ENCODE assay signal across 9 cellular contexts in the genomic region with DNA sequence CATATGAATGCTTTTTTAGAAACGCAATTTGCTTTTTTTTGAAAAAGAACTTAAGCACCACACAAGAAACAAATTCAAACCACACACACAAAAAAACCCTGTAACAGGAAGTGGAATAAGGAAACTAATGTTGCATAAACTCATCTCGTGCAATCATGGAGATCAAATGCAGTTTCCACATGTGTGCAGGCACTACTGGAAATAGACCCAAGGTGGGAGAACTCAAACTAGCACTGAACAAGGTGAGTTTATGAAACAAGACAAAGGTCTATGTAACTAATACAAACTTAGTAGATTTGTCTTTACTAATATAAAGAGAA. TPM values are rescaled to one million over a fixed set of nuclear protein-coding genes. Genes with fewer than 3 reads are reported as not detected.
DNase-seq lines count a peak whose midpoint lies in the region; ATAC-seq and TF ChIP-seq lines count a peak whose summit lies in the region.
"Had no signal": no experiment of that assay in that cellular context is flagged by ENCODE, and none has a peak within 500 bp of the region (broad histone marks: within the 10 kb centered on the region; RNA-seq: fewer than 3 reads in every experiment).

No MANE protein-coding gene starts in this region.

- peaks cover 13% of the 10 kb centered on the region for H3K9me3 Mint-ChIP-seq in activated naive CD4-positive, alpha-beta T cell treated with anti-CD3 and anti-CD28 coated beads, Interleukin-2, amount 10 ng/mL, durations not matched to agents 7 days and 5 days
- H3K9me3 Mint-ChIP-seq in activated naive CD4-positive, alpha-beta T cell treated with anti-CD3 and anti-CD28 coated beads, Interleukin-2, amount 50 U/mL, for 72 hours = peaks cover 0 to 5% of the 10 kb centered on the region in 2 donors

- peak overlapping the region; percentile 26 for H3K4me3 ChIP-seq in thymus (ENCODE audit: low read length)
- H3K4me3 ChIP-seq in lower leg skin (ENCODE audit: low read depth, poor library complexity, severe bottlenecking) = no peak overlapping the region

- H3K27ac ChIP-seq in thymus (ENCODE audit: low read depth) = peak overlapping the region; percentile 46

- H3K27me3 Mint-ChIP-seq in activated naive CD4-positive, alpha-beta T cell treated with anti-CD3 and anti-CD28 coated beads, Interleukin-2, amount 10 ng/mL, durations not matched to agents 7 days and 5 days = no peaks in the 10 kb centered on the region

- CTCF ChIA-PET in activated naive CD4-positive, alpha-beta T cell treated with anti-CD3 and anti-CD28 coated beads, Interleukin-2, amount 10 ng/mL, durations not matched to agents 7 days and 5 days (lab: Charles Lee) = interaction anchor here (1.7 kb wide), 1 partner anchor 47 kb away, joined by 7 read pairs; no protein-coding TSS in a partner anchor

- H3K27ac Mint-ChIP-seq in activated naive CD4-positive, alpha-beta T cell treated with anti-CD3 and anti-CD28 coated beads, Interleukin-2, amount 10 ng/mL, durations not matched to agents 7 days and 5 days = peak overlapping the region; percentile 98
- peak overlapping the region; percentile 79 to 92 for H3K27ac Mint-ChIP-seq in activated naive CD4-positive, alpha-beta T cell treated with anti-CD3 and anti-CD28 coated beads, Interleukin-2, amount 50 U/mL, for 72 hours

- ATAC-seq in HG03439 (IDR thresholded peaks at IDR 0.05; ENCODE audit: unreplicated experiment) = peak; percentile 46
- peak; percentile 74 for ATAC-seq in activated naive CD4-positive, alpha-beta T cell treated with anti-CD3 and anti-CD28 coated beads, Interleukin-2, amount 50 U/mL, for 72 hours

- 5% methylated on average over 2 of the region's 2 CpGs for WGBS in thymus
- WGBS in lower leg skin, 2 donors = 53 to 58% methylated on average over 2 of the region's 2 CpGs

- no peaks in the 10 kb centered on the region for H3K27me3 ChIP-seq in thymus (ENCODE audit: control insufficient read depth, insufficient read depth)

- peaks cover 44% of the 10 kb centered on the region for H3K36me3 Mint-ChIP-seq in activated naive CD4-positive, alpha-beta T cell treated with anti-CD3 and anti-CD28 coated beads, Interleukin-2, amount 10 ng/mL, durations not matched to agents 7 days and 5 days
- H3K36me3 Mint-ChIP-seq in activated naive CD4-positive, alpha-beta T cell treated with anti-CD3 and anti-CD28 coated beads, Interleukin-2, amount 50 U/mL, for 72 hours = peaks cover 7 to 32% of the 10 kb centered on the region in 2 donors

- peak; percentile 37 for DNase-seq in activated naive CD4-positive, alpha-beta T cell treated with anti-CD3 and anti-CD28 coated beads, Interleukin-2, amount 10 ng/mL, durations not matched to agents 7 days and 5 days
- DNase-seq in activated naive CD4-positive, alpha-beta T cell treated with Interleukin-2 at 50 U/mL for 16 hours = no peak
- DNase-seq in activated naive CD4-positive, alpha-beta T cell treated with anti-CD3 and anti-CD28 coated beads, Interleukin-2, amount 50 U/mL, for 72 hours (ENCODE audit: low spot score in 2 of 2) = no peak
- no peak for DNase-seq in NCI-H1105 treated with DMSO at 0.1 percent for 48 hours (lab: John Stamatoyannopoulos, UW)
- no peak for DNase-seq in cerebellar cortex (ENCODE audit: low spot score)
- DNase-seq in lower leg skin (ENCODE audit: low spot score in 2 of 2) = no peak
- DNase-seq: NCI-H526 treated with DMSO at 0.1 percent for 48 hours had no signal

- no peak for TF ChIP-seq POLR2A in lower leg skin (IDR thresholded peaks at IDR 0.05)

- H3K4me1 ChIP-seq in thymus (ENCODE audit: control insufficient read depth, insufficient read depth, low read length) = peaks cover 16% of the 10 kb centered on the region

- peak overlapping the region; percentile 74 for H3K4me3 Mint-ChIP-seq in activated naive CD4-positive, alpha-beta T cell treated with anti-CD3 and anti-CD28 coated beads, Interleukin-2, amount 10 ng/mL, durations not matched to agents 7 days and 5 days

- H3K9me3 ChIP-seq in thymus (ENCODE audit: control insufficient read depth) = no peaks in the 10 kb centered on the region

- peaks cover 7% of the 10 kb centered on the region for H3K36me3 ChIP-seq in thymus (ENCODE audit: control insufficient read depth, insufficient read depth)

- TF ChIP-seq CTCF in lower leg skin (IDR thresholded peaks at IDR 0.05) = no peak

- H3K4me1 Mint-ChIP-seq in activated naive CD4-positive, alpha-beta T cell treated with anti-CD3 and anti-CD28 coated beads, Interleukin-2, amount 10 ng/mL, durations not matched to agents 7 days and 5 days = peaks cover 57% of the 10 kb centered on the region

- intact Hi-C loops in lower leg skin (cut with DNase I; ENCODE audit: low total_unique reads) = no loop called here

RNA-seq across cellular contexts. Expression of gene NIN, which starts 17.5 kb away (rescaled TPM):
- 10 to 100 TPM; 29.5 to 61.4 TPM for total RNA-seq in activated naive CD4-positive, alpha-beta T cell treated with anti-CD3 and anti-CD28 coated beads, Interleukin-2, amount 50 U/mL, for 72 hours
- 14.7 TPM for polyA plus RNA-seq in thymus
- total RNA-seq in lower leg skin = 10 to 100 TPM; 22.7 to 32.2 (median 28.5) TPM

RNA-seq across cellular contexts. Expression of gene ABHD12B, which starts 58.3 kb away (rescaled TPM):
- not detected for total RNA-seq in activated naive CD4-positive, alpha-beta T cell treated with anti-CD3 and anti-CD28 coated beads, Interleukin-2, amount 50 U/mL, for 72 hours
- polyA plus RNA-seq in thymus = 1.5 TPM
- 10 to 100 TPM; 20.9 to 77.3 (median 36.2) TPM for total RNA-seq in lower leg skin

Comparison
In these comparisons a context has a peak if more than half of its experiments do, and no peak if none do; other contexts are left out.
1. RNA of gene ABHD12B, which starts 58.3 kb away (total RNA-seq): 20.9 to 77.3 TPM in lower leg skin; not detected in activated naive CD4-positive, alpha-beta T cell treated with anti-CD3 and anti-CD28 coated beads, Interleukin-2, amount 50 U/mL, for 72 hours; every median in the first group is over 10 times any median in the second.